9 cellular contexts compared by ENCODE assay signal in genomic region chr15:101488300-101489164, GRCh38. TPM values are rescaled to one million over a fixed set of nuclear protein-coding genes. Genes with fewer than 3 reads are reported as not detected.
DNase-seq lines count a peak whose midpoint lies in the region; TF ChIP-seq lines count a peak whose summit lies in the region.
"Had no signal": no experiment of that assay in that cellular context is flagged by ENCODE, and none has a peak within 500 bp of the region (broad histone marks: within the 10 kb centered on the region; RNA-seq: fewer than 3 reads in every experiment).

No MANE protein-coding gene starts in this region.

- H3K27me3 Mint-ChIP-seq in CD8-positive, alpha-beta memory T cell = peaks cover 20 to 38% of the 10 kb centered on the region in 2 donors
- H3K27me3 Mint-ChIP-seq in osteocyte (ENCODE audit: unreplicated experiment) = peaks cover 61% of the 10 kb centered on the region

- no peak for DNase-seq in CD8-positive, alpha-beta memory T cell
- DNase-seq in LNCaP clone FGC (ENCODE audit: low read depth) (no peak), erythroblast (lab: John Stamatoyannopoulos, UW) (peak; percentile 43 to 65), osteocyte (ENCODE audit: extremely low spot score, unreplicated experiment) (peak; percentile 80), NCI-H226 (no peak), GF-D8 (lab: John Stamatoyannopoulos, UW) (no peak), EL (no peak)
- DNase-seq in activated CD4-positive, alpha-beta T cell treated with anti-CD3 and anti-CD28 coated beads for 4 hours = no peak
- DNase-seq: NK-92 treated with Interleukin-12 subunit alpha and Interleukin-12 subunit beta, amount 100 ng/mL, for 24 hours had no signal

- CTCF ChIA-PET in CD8-positive, alpha-beta memory T cell (lab: Charles Lee) = no interaction called here

- H3K4me1 Mint-ChIP-seq in CD8-positive, alpha-beta memory T cell = peaks cover 0 to 7% (median 3%) of the 10 kb centered on the region in 3 donors
- H3K4me1 Mint-ChIP-seq in osteocyte (ENCODE audit: unreplicated experiment) = peaks cover 2% of the 10 kb centered on the region

- TF ChIP-seq CTCF in LNCaP clone FGC (IDR thresholded peaks at IDR 0.05; ENCODE audit: control insufficient read depth, extremely low read depth, insufficient read depth) = no peak
- TF ChIP-seq CTCF in osteocyte (IDR thresholded peaks at IDR 0.05) = no peak

- peak overlapping the region; percentile 38 for H3K27ac ChIP-seq in CD8-positive, alpha-beta memory T cell (ENCODE audit: low read depth, low read length)

- no peak overlapping the region for H3K4me3 ChIP-seq in CD8-positive, alpha-beta memory T cell (ENCODE audit: low read length)
- H3K4me3 ChIP-seq in LNCaP clone FGC (ENCODE audit: low read depth, low read length) = peak overlapping the region; percentile 51

- no peaks in the 10 kb centered on the region for H3K36me3 ChIP-seq in CD8-positive, alpha-beta memory T cell (ENCODE audit: insufficient read depth, low read length)

- no peaks in the 10 kb centered on the region for H3K9me3 Mint-ChIP-seq in CD8-positive, alpha-beta memory T cell
- H3K9me3 Mint-ChIP-seq in osteocyte (ENCODE audit: unreplicated experiment) = no peaks in the 10 kb centered on the region

- no peaks in the 10 kb centered on the region for H3K4me1 ChIP-seq in CD8-positive, alpha-beta memory T cell (ENCODE audit: insufficient read depth, low read length)

- H3K27ac Mint-ChIP-seq in CD8-positive, alpha-beta memory T cell = no peak overlapping the region
- H3K27ac Mint-ChIP-seq in osteocyte (ENCODE audit: unreplicated experiment) = no peak overlapping the region

- POLR2A ChIA-PET in CD8-positive, alpha-beta memory T cell (lab: Charles Lee) = no interaction called here

- H3K9me3 ChIP-seq in CD8-positive, alpha-beta memory T cell (ENCODE audit: low read length) = no peaks in the 10 kb centered on the region

- H3K36me3 Mint-ChIP-seq in CD8-positive, alpha-beta memory T cell = no peaks in the 10 kb centered on the region
- no peaks in the 10 kb centered on the region for H3K36me3 Mint-ChIP-seq in osteocyte (ENCODE audit: unreplicated experiment)

- no peak for TF ChIP-seq POLR2A in erythroblast (IDR thresholded peaks at IDR 0.05; ENCODE audit: low read length)

- H3K4me3 Mint-ChIP-seq in CD8-positive, alpha-beta memory T cell = no peak overlapping the region
- H3K4me3 Mint-ChIP-seq in osteocyte (ENCODE audit: unreplicated experiment) = no peak overlapping the region

- no peaks in the 10 kb centered on the region for H3K27me3 ChIP-seq in CD8-positive, alpha-beta memory T cell (ENCODE audit: insufficient read depth, low read length, poor library complexity, severe bottlenecking)

RNA-seq across cellular contexts. Expression of gene PCSK6, which starts 1.0 kb away (rescaled TPM):
- total RNA-seq in CD8-positive, alpha-beta memory T cell = under 1 TPM; 0.74 to 0.95 TPM
- polyA plus RNA-seq in CD8-positive, alpha-beta memory T cell = 1.7 TPM
- 0.43 and 0.55 TPM in 2 replicates for total RNA-seq in osteocyte

Comparison
In these comparisons a context has a peak if more than half of its experiments do, and no peak if none do; other contexts are left out.
1. DNase-seq: peak in erythroblast (2 of 2) and osteocyte (single experiment); none in CD8-positive, alpha-beta memory T cell (0 of 5), LNCaP clone FGC (single experiment), NCI-H226 (single experiment), GF-D8 (single experiment), EL (single experiment) and activated CD4-positive, alpha-beta T cell treated with anti-CD3 and anti-CD28 coated beads for 4 hours (0 of 2).